Comparison of ENCODE assay signal across 2 cellular contexts in the genomic region with DNA sequence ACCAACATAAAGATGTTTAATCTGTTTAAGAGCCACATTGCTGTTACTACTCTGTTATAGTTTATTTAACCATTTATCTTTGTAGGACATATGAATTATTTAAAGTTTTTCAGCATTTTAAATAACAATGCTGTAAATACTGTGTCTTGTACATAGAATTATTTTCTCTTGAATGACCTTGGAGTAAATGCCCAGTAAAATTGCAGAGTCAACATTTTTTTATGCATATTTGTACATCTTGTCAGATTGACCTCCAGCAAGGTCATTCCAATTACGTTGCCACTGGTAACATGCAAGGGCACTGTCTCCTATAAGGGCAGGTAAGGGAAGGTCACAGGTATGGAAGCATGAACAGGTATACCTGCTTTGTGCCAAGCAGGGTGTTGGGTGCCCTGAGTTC.
TF ChIP-seq lines count a peak whose summit lies in the region.

No MANE protein-coding gene starts in this region.

TF ChIP-seq in HepG2, 621 proteins besides CTCF, POLR2A, EP300 and RAD21:
- TF ChIP-seq MAFF (IDR thresholded peaks at IDR 0.05; ENCODE audit: low read depth, low read length) (peak; percentile 95), FLYWCH1 (CRISPR knock-in tag; IDR thresholded peaks at IDR 0.05) (no peak), RAD51 (IDR thresholded peaks at IDR 0.05; ENCODE audit: borderline replicate concordance) (no peak), MAFK (conservative IDR thresholded peaks at IDR 0.05 in 1 of 2, IDR thresholded peaks at IDR 0.05 in 1 of 2; ENCODE audit: low read length in 2 of 2) (peak; percentile 95 to 97)

TF ChIP-seq in H1, 55 proteins besides CTCF, POLR2A, EP300 and RAD21:
- no peak for TF ChIP-seq POU5F1 (IDR thresholded peaks at IDR 0.05; ENCODE audit: low read depth, low read length)
- TF ChIP-seq ATF2 (IDR thresholded peaks at IDR 0.05; ENCODE audit: low read length) = no peak
- peak; percentile 57; the same call in 1 of the 2 replicates for TF ChIP-seq MAFK (IDR thresholded peaks at IDR 0.05; ENCODE audit: low read depth, low read length)
- TF ChIP-seq TAF7 (optimal IDR thresholded peaks at IDR 0.05; ENCODE audit: borderline replicate concordance, low read depth, low read length) = no peak
- TF ChIP-seq BCL11A (IDR thresholded peaks at IDR 0.05; ENCODE audit: low read depth in 2 of 2, low read length in 2 of 2) = no peak
